Comparison of ENCODE assay signal across 25 cellular contexts in genomic region chr10:19532411-19532810, GRCh38.
"Had no signal": no experiment of that assay in that cellular context is flagged by ENCODE, and none has a peak within 500 bp of the region (broad histone marks: within the 10 kb centered on the region; RNA-seq: fewer than 3 reads in every experiment).

No MANE protein-coding gene starts in this region.

- H3K4me3 Mint-ChIP-seq: immature natural killer cell; naive thymus-derived CD8-positive, alpha-beta T cell; nephron progenitor cell; stimulated activated effector memory CD8-positive, alpha-beta T cell treated with anti-CD3 and anti-CD28 coated beads, Interleukin-12 subunit alpha, Interleukin-12 subunit beta, amount 100 ng/mL, for 72 hours; stimulated activated naive CD8-positive, alpha-beta T cell treated with anti-CD3 and anti-CD28 coated beads, Interleukin-15, Interleukin-2, amounts not matched to agents 100 ng/mL and 50 ng/mL, for 24 hours had no signal

- H3K9me3 ChIP-seq: left ventricle myocardium inferior, mucosa of descending colon, ovary, right atrium auricular region, right lobe of liver, suprapubic skin, thoracic aorta, tibial artery, upper lobe of right lung had no signal

- H3K36me3 Mint-ChIP-seq: immature natural killer cell; naive thymus-derived CD8-positive, alpha-beta T cell; stimulated activated effector memory CD8-positive, alpha-beta T cell treated with anti-CD3 and anti-CD28 coated beads, Interleukin-12 subunit alpha, Interleukin-12 subunit beta, amount 100 ng/mL, for 72 hours had no signal

- H3K36me3 ChIP-seq: left ventricle myocardium inferior, ovary, right atrium auricular region, right lobe of liver, suprapubic skin, thoracic aorta, tibial artery, upper lobe of right lung had no signal

- H3K27me3 Mint-ChIP-seq: naive thymus-derived CD8-positive, alpha-beta T cell; progenitor cell of endocrine pancreas; stimulated activated naive CD8-positive, alpha-beta T cell treated with anti-CD3 and anti-CD28 coated beads, Interleukin-15, Interleukin-2, amounts not matched to agents 100 ng/mL and 50 ng/mL, for 24 hours had no signal

- H3K9me3 Mint-ChIP-seq: immature natural killer cell, nephron progenitor cell had no signal

- H3K27ac ChIP-seq: left ventricle myocardium inferior, ovary, right atrium auricular region, right lobe of liver, skin epidermis, suprapubic skin, thoracic aorta, tibial artery, upper lobe of right lung had no signal

- H3K4me1 Mint-ChIP-seq: immature natural killer cell; naive thymus-derived CD8-positive, alpha-beta T cell; nephron progenitor cell; stimulated activated effector memory CD8-positive, alpha-beta T cell treated with anti-CD3 and anti-CD28 coated beads, Interleukin-12 subunit alpha, Interleukin-12 subunit beta, amount 100 ng/mL, for 72 hours had no signal

- H3K27me3 ChIP-seq: ovary, right atrium auricular region, right lobe of liver, suprapubic skin, tibial artery, upper lobe of right lung had no signal

- H3K27ac Mint-ChIP-seq: immature natural killer cell; naive thymus-derived CD8-positive, alpha-beta T cell; nephron progenitor cell; progenitor cell of endocrine pancreas; stimulated activated effector memory CD8-positive, alpha-beta T cell treated with anti-CD3 and anti-CD28 coated beads, Interleukin-12 subunit alpha, Interleukin-12 subunit beta, amount 100 ng/mL, for 72 hours; stimulated activated naive CD8-positive, alpha-beta T cell treated with anti-CD3 and anti-CD28 coated beads, Interleukin-15, Interleukin-2, amounts not matched to agents 100 ng/mL and 50 ng/mL, for 24 hours had no signal

- DNase-seq: hypothalamus; immature natural killer cell; islet precursor cell; left ventricle myocardium inferior; midbrain; mucosa of descending colon; naive thymus-derived CD8-positive, alpha-beta T cell; nephron progenitor cell; ovary; right lobe of liver; stimulated activated CD4-positive, alpha-beta T cell treated with anti-CD3 and anti-CD28 coated beads, Interleukin-12 subunit alpha, Interleukin-12 subunit beta, amount 100 ng/mL, for 4 hours; stimulated activated CD4-positive, alpha-beta T cell treated with anti-CD3 and anti-CD28 coated beads, Interleukin-15, amount 100 ng/mL, for 24 hours; stimulated activated CD4-positive, alpha-beta T cell treated with anti-CD3 and anti-CD28 coated beads, Interleukin-4, amount 100 ng/mL, for 24 hours; stimulated activated naive CD4-positive, alpha-beta T cell; tibial artery; trophoblast cell; upper lobe of right lung had no signal

- H3K4me1 ChIP-seq: left ventricle myocardium inferior, right atrium auricular region, right lobe of liver, suprapubic skin, tibial artery, upper lobe of right lung had no signal

- H3K4me3 ChIP-seq: left ventricle myocardium inferior, lung, mucosa of descending colon, ovary, right atrium auricular region, right lobe of liver, skin epidermis, suprapubic skin, thoracic aorta, tibial artery, upper lobe of right lung had no signal
